Comparison of ENCODE assay signal across 1 cellular context in genomic region chr19:45467456-45468158, GRCh38.
A peak's percentile ranks its signal among the peaks of the same experiment; 100 is the strongest.
TF ChIP-seq lines count a peak whose summit lies in the region.

Gene FOSB (plus strand): TSS chr19:45467996. CDS start chr19:45468587, 591 bp downstream.

TF ChIP-seq in K562, 482 proteins besides CTCF, POLR2A, EP300 and RAD21 (continued from another document and continues in another):
- no peak for TF ChIP-seq RREB1 (CRISPR knock-in tag; IDR thresholded peaks at IDR 0.05)
- TF ChIP-seq BACH1 (tag; IDR thresholded peaks at IDR 0.05): no peak
- no peak for TF ChIP-seq BRF1 (IDR thresholded peaks at IDR 0.05; ENCODE audit: borderline replicate concordance, extremely low read depth, insufficient read length)
- no peak for TF ChIP-seq ZNF780A (CRISPR knock-in tag; IDR thresholded peaks at IDR 0.05)
- no peak for TF ChIP-seq ZNF146 (CRISPR knock-in tag; IDR thresholded peaks at IDR 0.05; ENCODE audit: unreplicated experiment)
- no peak for TF ChIP-seq ZNF134 (CRISPR knock-in tag; conservative IDR thresholded peaks at IDR 0.05)
- no peak for TF ChIP-seq STAT6 (CRISPR knock-in tag; IDR thresholded peaks at IDR 0.05)
- TF ChIP-seq ZNF586 (CRISPR knock-in tag; conservative IDR thresholded peaks at IDR 0.05): no peak
- TF ChIP-seq AFF1 (IDR thresholded peaks at IDR 0.05; ENCODE audit: low read depth in 1 of 2, partially characterized antibody in 2 of 2): no peak
- TF ChIP-seq KLF1 (tag; IDR thresholded peaks at IDR 0.05): no peak
- TF ChIP-seq CEBPB (tag; IDR thresholded peaks at IDR 0.05): peak; percentile 82
- TF ChIP-seq COPS2 (conservative IDR thresholded peaks at IDR 0.05): no peak
- no peak for TF ChIP-seq HNRNPUL1 (IDR thresholded peaks at IDR 0.05; ENCODE audit: low read length)
- TF ChIP-seq ZBTB34 (CRISPR knock-in tag; IDR thresholded peaks at IDR 0.05): no peak
- TF ChIP-seq ZNF253 (CRISPR knock-in tag; conservative IDR thresholded peaks at IDR 0.05): no peak
- TF ChIP-seq ZBTB8A (IDR thresholded peaks at IDR 0.05; ENCODE audit: partially characterized antibody): no peak
- TF ChIP-seq ZNF551 (CRISPR knock-in tag; IDR thresholded peaks at IDR 0.05): no peak
- no peak; the same call in 1 of the 2 replicates for TF ChIP-seq RNF2 (IDR thresholded peaks at IDR 0.05)
- TF ChIP-seq ZNF121 (CRISPR knock-in tag; conservative IDR thresholded peaks at IDR 0.05): no peak
- no peak for TF ChIP-seq KDM1A (IDR thresholded peaks at IDR 0.05)
- no peak for TF ChIP-seq SMARCA5 (IDR thresholded peaks at IDR 0.05)
- TF ChIP-seq BCOR (IDR thresholded peaks at IDR 0.05): no peak
- no peak for TF ChIP-seq ZNF778 (CRISPR knock-in tag; IDR thresholded peaks at IDR 0.05)
- no peak for TF ChIP-seq TRIM25 (IDR thresholded peaks at IDR 0.05; ENCODE audit: borderline replicate concordance)
- TF ChIP-seq ZNF316 (IDR thresholded peaks at IDR 0.05): no peak
- TF ChIP-seq SAP30 (IDR thresholded peaks at IDR 0.05; ENCODE audit: borderline replicate concordance, insufficient read depth, low read depth, low read length, poor library complexity, severe bottlenecking): peak; percentile 93
- 0 out of 2 replicates have a peak, but pooled peaks have one; percentile 20 for TF ChIP-seq NR1H2 (CRISPR knock-in tag; IDR thresholded peaks at IDR 0.05)
- TF ChIP-seq SRF (CRISPR knock-in tag; IDR thresholded peaks at IDR 0.05): peak; percentile 100
- TF ChIP-seq CREB3L1 (IDR thresholded peaks at IDR 0.05; ENCODE audit: borderline replicate concordance, low read depth): no peak
- TF ChIP-seq ARNT (IDR thresholded peaks at IDR 0.05): no peak
- peak; percentile 98 for TF ChIP-seq ATF3 (IDR thresholded peaks at IDR 0.05)
- TF ChIP-seq ATF3 (CRISPR knock-in tag; conservative IDR thresholded peaks at IDR 0.05): peak; percentile 87; the same call in 1 of the 2 replicates
- TF ChIP-seq BRD4 (IDR thresholded peaks at IDR 0.05): no peak
- no peak for TF ChIP-seq MCM5 (IDR thresholded peaks at IDR 0.05; ENCODE audit: low read depth)
- TF ChIP-seq NFXL1 (CRISPR knock-in tag; IDR thresholded peaks at IDR 0.05): no peak
- TF ChIP-seq ZNF174 (CRISPR knock-in tag; IDR thresholded peaks at IDR 0.05): no peak
- no peak for TF ChIP-seq BRF2 (IDR thresholded peaks at IDR 0.05; ENCODE audit: borderline replicate concordance, insufficient read depth, insufficient read length)
- no peak for TF ChIP-seq PURB (CRISPR knock-in tag; IDR thresholded peaks at IDR 0.05; ENCODE audit: low read depth)
- peak; percentile 87 for TF ChIP-seq ZNF589 (CRISPR knock-in tag; IDR thresholded peaks at IDR 0.05; ENCODE audit: low read depth)
- TF ChIP-seq ZNF518B (CRISPR knock-in tag; IDR thresholded peaks at IDR 0.05): no peak
